14 cellular contexts compared by ENCODE assay signal in genomic region chr3:73727854-73728253, GRCh38.
DNase-seq lines count a peak whose midpoint lies in the region; ATAC-seq and TF ChIP-seq lines count a peak whose summit lies in the region.
"Had no signal": no experiment of that assay in that cellular context is flagged by ENCODE, and none has a peak within 500 bp of the region (broad histone marks: within the 10 kb centered on the region; RNA-seq: fewer than 3 reads in every experiment).

No MANE protein-coding gene starts in this region.

- H3K27ac ChIP-seq in angular gyrus (ENCODE audit: low read depth, low read length) (peak overlapping the region; percentile 4), gastroesophageal sphincter (peak overlapping the region in 3 of 4 donors; percentile 1 to 52 (median 33)), psoas muscle (peak overlapping the region; percentile 60)
- H3K27ac ChIP-seq: VCaP had no signal

- ATAC-seq in gastroesophageal sphincter (no peak), psoas muscle (no peak), GM18858 (IDR thresholded peaks at IDR 0.05; ENCODE audit: unreplicated experiment) (no peak), T-helper 17 cell (no peak)
- ATAC-seq: naive thymus-derived CD4-positive, alpha-beta T cell had no signal

- peaks cover 4 to 21% (median 4%) of the 10 kb centered on the region in 3 donors for H3K4me1 ChIP-seq in gastroesophageal sphincter
- H3K4me1 ChIP-seq in psoas muscle = peaks cover 36% of the 10 kb centered on the region

- TF ChIP-seq EP300 in gastroesophageal sphincter (IDR thresholded peaks at IDR 0.05) = no peak

- no peaks in the 10 kb centered on the region for H3K27me3 ChIP-seq in gastroesophageal sphincter
- H3K27me3 ChIP-seq in psoas muscle (ENCODE audit: insufficient read depth in 3 of 3, low read length in 2 of 3) = no peaks in the 10 kb centered on the region

- H3K27me3 Mint-ChIP-seq in T-helper 17 cell = no peaks in the 10 kb centered on the region
- H3K27me3 Mint-ChIP-seq: naive thymus-derived CD4-positive, alpha-beta T cell had no signal

- 48 to 60% methylated on average over 1 to 2 of the region's 2 CpGs for WGBS in gastroesophageal sphincter (ENCODE audit: low coverage in 1 of 2), 2 donors
- 62 to 75% (median 67%) methylated on average over 2 of the region's 2 CpGs for WGBS in psoas muscle, 3 donors

- intact Hi-C loops in psoas muscle (cut with DNase I) = loop anchor here in 1 of 2 donors (5.0 to 10.0 kb wide), 2 partner anchors 106 to 223 kb away; partner anchors contain the start of gene PDZRN3

- no peaks in the 10 kb centered on the region for H3K4me1 Mint-ChIP-seq in T-helper 17 cell
- H3K4me1 Mint-ChIP-seq: naive thymus-derived CD4-positive, alpha-beta T cell had no signal

- H3K4me3 Mint-ChIP-seq in T-helper 17 cell = no peak overlapping the region
- H3K4me3 Mint-ChIP-seq: naive thymus-derived CD4-positive, alpha-beta T cell had no signal

- no peaks in the 10 kb centered on the region for H3K36me3 Mint-ChIP-seq in T-helper 17 cell (ENCODE audit: low read depth)
- H3K36me3 Mint-ChIP-seq: naive thymus-derived CD4-positive, alpha-beta T cell had no signal

- TF ChIP-seq CTCF in gastroesophageal sphincter (IDR thresholded peaks at IDR 0.05) (no peak), psoas muscle (IDR thresholded peaks at IDR 0.05) (no peak)

- H3K9me3 ChIP-seq in gastroesophageal sphincter (no peaks in the 10 kb centered on the region), psoas muscle (no peaks in the 10 kb centered on the region), T-helper 17 cell (ENCODE audit: control insufficient read depth, low read length, poor library complexity, severe bottlenecking) (no peaks in the 10 kb centered on the region)

- no peak for TF ChIP-seq POLR2A in gastroesophageal sphincter (IDR thresholded peaks at IDR 0.05)

- no peak overlapping the region for H3K4me3 ChIP-seq in gastroesophageal sphincter
- no peak overlapping the region for H3K4me3 ChIP-seq in psoas muscle

- DNase-seq in ELF-1 (ENCODE audit: low read depth, low spot score) = peak; percentile 2
- no peak for DNase-seq in psoas muscle
- DNase-seq in DMS79 treated with DMSO at 0.1 percent for 48 hours (lab: John Stamatoyannopoulos, UW) = no peak
- no peak for DNase-seq in HPDE6-E6E7 (ENCODE audit: extremely low spot score)
- no peak for DNase-seq in T-helper 17 cell
- DNase-seq: activated gamma-delta T cell treated with Interleukin-2 at 50 U/mL for 16 hours; naive thymus-derived CD4-positive, alpha-beta T cell; NCI-H1092; NCI-H345; stimulated activated CD4-positive, alpha-beta T cell treated with anti-CD3 and anti-CD28 coated beads, Interleukin-4, amount 100 ng/mL, for 4 hours had no signal

- H3K36me3 ChIP-seq in gastroesophageal sphincter (no peaks in the 10 kb centered on the region), psoas muscle (ENCODE audit: insufficient read depth in 1 of 2, low read depth in 1 of 2) (no peaks in the 10 kb centered on the region)

- no peak overlapping the region for H3K27ac Mint-ChIP-seq in T-helper 17 cell
- H3K27ac Mint-ChIP-seq: naive thymus-derived CD4-positive, alpha-beta T cell had no signal

Comparison
In these comparisons a context has a peak if more than half of its experiments do, and no peak if none do; other contexts are left out.
1. H3K27ac ChIP-seq: peak in every context shown above with its lines; median percentile 60 in psoas muscle; 33 in gastroesophageal sphincter; 4 in angular gyrus.